Comparison of ENCODE assay signal across 13 cellular contexts in the genomic region with DNA sequence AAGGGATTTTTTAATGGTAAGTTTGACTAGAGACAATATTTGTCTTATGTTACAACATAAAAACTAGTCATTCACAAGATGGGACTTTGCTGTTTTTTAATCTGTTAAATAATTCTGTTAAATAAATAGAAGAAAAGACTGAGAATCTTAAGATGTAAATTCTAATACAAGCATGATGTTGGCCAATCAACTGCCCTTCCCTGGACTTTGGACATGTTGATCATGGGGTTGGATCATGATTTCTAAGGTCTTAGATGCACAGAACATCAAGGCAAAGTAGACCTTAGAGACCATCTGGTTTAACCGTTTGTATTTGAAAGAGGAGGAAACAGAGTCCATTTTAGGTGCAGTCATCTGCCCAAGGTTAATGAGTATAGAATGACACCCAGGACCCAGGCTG. TPM values are rescaled to one million over a fixed set of nuclear protein-coding genes. Genes with fewer than 3 reads are reported as not detected.
A peak's percentile ranks its signal among the peaks of the same experiment; 100 is the strongest.
DNase-seq lines count a peak whose midpoint lies in the region; ATAC-seq lines count a peak whose summit lies in the region.
"Had no signal": no experiment of that assay in that cellular context is flagged by ENCODE, and none has a peak within 500 bp of the region (broad histone marks: within the 10 kb centered on the region; RNA-seq: fewer than 3 reads in every experiment).

No MANE protein-coding gene starts in this region.

- H3K27ac ChIP-seq in GM23248 (peak overlapping the region; percentile 61), SJSA1 (peak overlapping the region; percentile 55)

- H4K20me1 ChIP-seq in GM23248 (ENCODE audit: insufficient read depth), result no peaks in the 10 kb centered on the region

- no peak overlapping the region for H3K4me3 Mint-ChIP-seq in activated naive CD8-positive, alpha-beta T cell treated with anti-CD3 and anti-CD28 coated beads, Interleukin-2, amount 50 U/mL, for 24 hours
- H3K4me3 Mint-ChIP-seq: CD4-positive, CD25-positive, alpha-beta regulatory T cell; CD8-positive, alpha-beta memory T cell; H9 had no signal

- H3K9me2 ChIP-seq in GM23248 (ENCODE audit: insufficient read depth), result no peaks in the 10 kb centered on the region; the same call in 1 of the 2 replicates

- H3K27me3 Mint-ChIP-seq in activated naive CD8-positive, alpha-beta T cell treated with anti-CD3 and anti-CD28 coated beads, Interleukin-2, amount 50 U/mL, for 24 hours, result no peaks in the 10 kb centered on the region

- H3K36me3 Mint-ChIP-seq in activated naive CD8-positive, alpha-beta T cell treated with anti-CD3 and anti-CD28 coated beads, Interleukin-2, amount 50 U/mL, for 24 hours (ENCODE audit: low read depth), result no peaks in the 10 kb centered on the region
- H3K36me3 Mint-ChIP-seq: CD4-positive, CD25-positive, alpha-beta regulatory T cell; CD8-positive, alpha-beta memory T cell had no signal

- no peak overlapping the region for H3K4me2 ChIP-seq in GM23248 (ENCODE audit: unreplicated experiment)

- no peaks in the 10 kb centered on the region for H3K4me1 Mint-ChIP-seq in activated naive CD8-positive, alpha-beta T cell treated with anti-CD3 and anti-CD28 coated beads, Interleukin-2, amount 50 U/mL, for 24 hours
- H3K4me1 Mint-ChIP-seq: CD4-positive, CD25-positive, alpha-beta regulatory T cell; CD8-positive, alpha-beta memory T cell had no signal

- H3K9me3 Mint-ChIP-seq in activated naive CD8-positive, alpha-beta T cell treated with anti-CD3 and anti-CD28 coated beads, Interleukin-2, amount 50 U/mL, for 24 hours, result no peaks in the 10 kb centered on the region
- H3K9me3 Mint-ChIP-seq: CD8-positive, alpha-beta memory T cell; H9 had no signal

- 44 to 47% methylated on average over 1 of the region's 1 CpG for WGBS in GM23248 (ENCODE audit: low coverage in 1 of 2, low lambda C conversion rate in 2 of 2, missing lambda C conversion rate in 2 of 2), 2 experiments

- H3K9me3 ChIP-seq in GM23248 (ENCODE audit: low read depth), result no peaks in the 10 kb centered on the region
- H3K9me3 ChIP-seq in SJSA1 (replicated peaks), result no peaks in the 10 kb centered on the region
- H3K9me3 ChIP-seq: BE2C, Caco-2 had no signal

- no peaks in the 10 kb centered on the region for H3K79me2 ChIP-seq in GM23248 (ENCODE audit: insufficient read depth)

- DNase-seq in GM23248 (no peak), SJSA1 (ENCODE audit: low read depth in 1 of 2, low spot score in 2 of 2) (no peak), left lobe of liver (ENCODE audit: low spot score) (no peak), inferior parietal cortex (ENCODE audit: extremely low spot score) (no peak), cerebellar nuclear complex (lab: John Stamatoyannopoulos, UW) (no peak)
- DNase-seq in activated naive CD8-positive, alpha-beta T cell treated with anti-CD3 and anti-CD28 coated beads, Interleukin-2, amount 50 U/mL, for 24 hours, result no peak
- DNase-seq: BE2C; C1 segment of cervical spinal cord; Caco-2; CD4-positive, CD25-positive, alpha-beta regulatory T cell; CD8-positive, alpha-beta memory T cell; H9 had no signal

- peak; percentile 10 for ATAC-seq in left lobe of liver
- ATAC-seq in activated naive CD8-positive, alpha-beta T cell treated with anti-CD3 and anti-CD28 coated beads, Interleukin-2, amount 50 U/mL, for 24 hours, result no peak

- H3K27me3 ChIP-seq in GM23248 (replicated peaks; ENCODE audit: insufficient read depth), result no peaks in the 10 kb centered on the region
- H3K27me3 ChIP-seq in SJSA1 (replicated peaks), result no peaks in the 10 kb centered on the region

- in situ Hi-C loops in GM23248 (cut with MboI), result no loop called here

- peaks cover 24% of the 10 kb centered on the region for H3F3A ChIP-seq in GM23248 (ENCODE audit: insufficient read depth)

- H3K4me3 ChIP-seq in GM23248 (no peak overlapping the region), SJSA1 (no peak overlapping the region)

- H3K36me3 ChIP-seq in GM23248 (ENCODE audit: low read depth), result no peaks in the 10 kb centered on the region
- no peaks in the 10 kb centered on the region for H3K36me3 ChIP-seq in SJSA1
- H3K36me3 ChIP-seq: BE2C had no signal

- H3K4me1 ChIP-seq in GM23248 (ENCODE audit: insufficient read depth), result peaks cover 18% of the 10 kb centered on the region
- H3K4me1 ChIP-seq in SJSA1 (replicated peaks), result peaks cover 22% of the 10 kb centered on the region
- H3K4me1 ChIP-seq: BE2C, Caco-2 had no signal

- H3K9ac ChIP-seq in GM23248, result no peak overlapping the region

- H3K27ac Mint-ChIP-seq in activated naive CD8-positive, alpha-beta T cell treated with anti-CD3 and anti-CD28 coated beads, Interleukin-2, amount 50 U/mL, for 24 hours, result no peak overlapping the region
- H3K27ac Mint-ChIP-seq: CD4-positive, CD25-positive, alpha-beta regulatory T cell; CD8-positive, alpha-beta memory T cell; H9 had no signal

- no peak overlapping the region for H2AFZ ChIP-seq in GM23248

RNA-seq across cellular contexts. Expression of gene MASP1, which starts 10.9 kb away (rescaled TPM):
- 32.1 and 52.3 TPM in 2 replicates for total RNA-seq in GM23248 (2014; rRNA removed; shearing (Covaris generic))
- 32.8 and 37.3 TPM in 2 replicates for polyA plus RNA-seq in GM23248 (2016; fragmentation: Nextera tagmentation; extraction: Ambion mirVana)
- 2.1 and 2.3 TPM in 2 replicates for total RNA-seq in SJSA1 (2014; rRNA removed; shearing (Covaris generic))
- total RNA-seq in left lobe of liver, result 93.7 TPM
- total RNA-seq: A172; Caco-2; CD4-positive, CD25-positive, alpha-beta regulatory T cell; CD8-positive, alpha-beta memory T cell had no signal
- polyA plus RNA-seq: CD4-positive, CD25-positive, alpha-beta regulatory T cell; CD8-positive, alpha-beta memory T cell had no signal
